18 cellular contexts compared by ENCODE assay signal in the genomic region with DNA sequence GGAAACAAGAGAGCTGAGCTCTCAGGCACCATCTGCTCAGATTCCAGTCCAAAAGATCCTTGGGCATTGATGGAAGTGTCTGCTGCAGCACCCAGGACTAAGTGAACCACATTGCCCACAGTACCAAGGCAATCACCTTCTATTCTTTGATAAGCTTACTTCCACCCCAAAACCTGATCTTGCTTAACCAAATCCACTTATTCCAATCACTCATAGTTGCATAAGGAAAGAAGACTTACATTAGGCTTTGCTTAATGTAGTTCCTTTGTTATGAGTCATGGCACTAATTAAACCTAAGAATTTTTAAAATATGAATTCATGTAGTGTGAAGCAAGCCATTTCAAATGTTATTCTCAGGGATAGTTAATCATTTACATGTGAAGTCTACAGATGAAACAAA.
DNase-seq lines count a peak whose midpoint lies in the region; ATAC-seq and TF ChIP-seq lines count a peak whose summit lies in the region.
"Had no signal": no experiment of that assay in that cellular context is flagged by ENCODE, and none has a peak within 500 bp of the region (broad histone marks: within the 10 kb centered on the region; RNA-seq: fewer than 3 reads in every experiment).

No MANE protein-coding gene starts in this region.

- TF ChIP-seq CTCF in AG09319 (IDR thresholded peaks at IDR 0.05; ENCODE audit: low read depth, low read length): no peak
- TF ChIP-seq CTCF in choroid plexus epithelial cell (conservative IDR thresholded peaks at IDR 0.05; ENCODE audit: low read depth, low read length): no peak
- TF ChIP-seq CTCF in left lung (IDR thresholded peaks at IDR 0.05): no peak

- intact Hi-C loops in left lung (cut with DNase I): no loop called here

- H3K36me3 ChIP-seq in left lung: no peaks in the 10 kb centered on the region
- H3K36me3 ChIP-seq: MG63, transverse colon had no signal

- no peaks in the 10 kb centered on the region for H3K4me1 ChIP-seq in left lung
- H3K4me1 ChIP-seq: heart left ventricle had no signal

- no peaks in the 10 kb centered on the region for H3K9me3 ChIP-seq in left lung
- H3K9me3 ChIP-seq: heart left ventricle, MG63, transverse colon had no signal

- H3K27me3 ChIP-seq in left lung: no peaks in the 10 kb centered on the region
- H3K27me3 ChIP-seq: heart left ventricle, MG63, transverse colon had no signal

- H3K27ac ChIP-seq in left lung: no peak overlapping the region
- no peak overlapping the region for H3K27ac ChIP-seq in caudate nucleus (ENCODE audit: low read depth, low read length)

- ATAC-seq in left lung (peak; percentile 73), HG02759 (IDR thresholded peaks at IDR 0.05; ENCODE audit: unreplicated experiment) (no peak), HG03159 (IDR thresholded peaks at IDR 0.05; ENCODE audit: unreplicated experiment) (no peak)
- ATAC-seq: activated T-cell treated with anti-CD3 and anti-CD28 coated beads, Interleukin-2, amount 50 U/mL, for 72 hours; heart left ventricle had no signal

- peak; percentile 8 for DNase-seq in AG09319 (ENCODE audit: extremely low read depth, low read depth)
- peak; percentile 65 for DNase-seq in HCEC 1CT
- DNase-seq in choroid plexus epithelial cell (ENCODE audit: low read depth): peak; percentile 22
- no peak for DNase-seq in left lung
- DNase-seq in activated naive CD4-positive, alpha-beta T cell treated with anti-CD3 and anti-CD28 coated beads, Interleukin-2, amount 50 U/mL, for 16 hours: no peak
- DNase-seq in caudate nucleus (lab: John Stamatoyannopoulos, UW): no peak
- DNase-seq: activated CD4-positive, alpha-beta memory T cell treated with anti-CD3 and anti-CD28 coated beads for 36 hours; activated T-cell treated with anti-CD3 and anti-CD28 coated beads, Interleukin-2, amount 50 U/mL, for 72 hours; heart left ventricle; kidney; MG63; NCI-H1694 treated with DMSO at 0.1 percent for 48 hours; NCI-H446 treated with DMSO at 0.1 percent for 48 hours; nucleus accumbens; stimulated activated CD4-positive, alpha-beta T cell treated with anti-CD3 and anti-CD28 coated beads, Interleukin-4, amount 100 ng/mL, for 4 hours; transverse colon had no signal

- H3K4me3 ChIP-seq in choroid plexus epithelial cell (ENCODE audit: low read depth, low read length): no peak overlapping the region
- H3K4me3 ChIP-seq in left lung: no peak overlapping the region
- H3K4me3 ChIP-seq: heart left ventricle, MG63, transverse colon had no signal

Comparison
In these comparisons a context has a peak if more than half of its experiments do, and no peak if none do; other contexts are left out.
1. DNase-seq: peak in AG09319 (single experiment), HCEC 1CT (single experiment) and choroid plexus epithelial cell (single experiment); none in left lung (0 of 2), activated naive CD4-positive, alpha-beta T cell treated with anti-CD3 and anti-CD28 coated beads, Interleukin-2, amount 50 U/mL, for 16 hours (single experiment) and caudate nucleus (0 of 61).